In genomic region chr15:35857812-35858211, GRCh38 we compare ENCODE assay signal across 18 cellular contexts.
"Had no signal": no experiment of that assay in that cellular context is flagged by ENCODE, and none has a peak within 500 bp of the region (broad histone marks: within the 10 kb centered on the region; RNA-seq: fewer than 3 reads in every experiment).

No MANE protein-coding gene starts in this region.

- H3K9me3 ChIP-seq: colonic mucosa, heart left ventricle, mucosa of descending colon, stomach had no signal

- H3K36me3 Mint-ChIP-seq: naive thymus-derived CD8-positive, alpha-beta T cell; type B pancreatic cell had no signal

- H3K4me1 ChIP-seq: colonic mucosa, foreskin keratinocyte, stomach had no signal

- ATAC-seq: foreskin keratinocyte; heart left ventricle; mucosa of descending colon; naive thymus-derived CD8-positive, alpha-beta T cell; right cardiac atrium had no signal

- DNase-seq: colonic mucosa; dermis blood vessel endothelial cell; effector CD4-positive, alpha-beta T cell; endodermal cell; erythroblast; foreskin keratinocyte; heart left ventricle; kidney glomerular epithelial cell; mucosa of descending colon; naive thymus-derived CD8-positive, alpha-beta T cell; right cardiac atrium; small intestine; stimulated activated CD4-positive, alpha-beta T cell treated with anti-CD3 and anti-CD28 coated beads, Interleukin-12 subunit alpha, Interleukin-12 subunit beta, amount 100 ng/mL, for 4 hours; stimulated activated naive CD4-positive, alpha-beta T cell; stomach had no signal

- H3K9me3 Mint-ChIP-seq: endodermal cell, neural crest cell had no signal

- H3K27ac Mint-ChIP-seq: endodermal cell; naive thymus-derived CD8-positive, alpha-beta T cell; progenitor cell of endocrine pancreas; type B pancreatic cell had no signal

- H3K4me1 Mint-ChIP-seq: naive thymus-derived CD8-positive, alpha-beta T cell; neural crest cell had no signal

- H3K4me3 ChIP-seq: colonic mucosa, heart left ventricle, mucosa of descending colon, stomach had no signal

- H3K36me3 ChIP-seq: colonic mucosa, heart left ventricle, stomach had no signal

- H3K27ac ChIP-seq: colonic mucosa, foreskin keratinocyte, heart left ventricle, stomach had no signal

- H3K27me3 Mint-ChIP-seq: progenitor cell of endocrine pancreas, type B pancreatic cell had no signal

- H3K27me3 ChIP-seq: colonic mucosa, foreskin keratinocyte, heart left ventricle, stomach had no signal

- H3K4me3 Mint-ChIP-seq: endodermal cell; naive thymus-derived CD8-positive, alpha-beta T cell; neural crest cell; type B pancreatic cell had no signal
